Comparison of ENCODE assay signal across 17 cellular contexts in the genomic region with DNA sequence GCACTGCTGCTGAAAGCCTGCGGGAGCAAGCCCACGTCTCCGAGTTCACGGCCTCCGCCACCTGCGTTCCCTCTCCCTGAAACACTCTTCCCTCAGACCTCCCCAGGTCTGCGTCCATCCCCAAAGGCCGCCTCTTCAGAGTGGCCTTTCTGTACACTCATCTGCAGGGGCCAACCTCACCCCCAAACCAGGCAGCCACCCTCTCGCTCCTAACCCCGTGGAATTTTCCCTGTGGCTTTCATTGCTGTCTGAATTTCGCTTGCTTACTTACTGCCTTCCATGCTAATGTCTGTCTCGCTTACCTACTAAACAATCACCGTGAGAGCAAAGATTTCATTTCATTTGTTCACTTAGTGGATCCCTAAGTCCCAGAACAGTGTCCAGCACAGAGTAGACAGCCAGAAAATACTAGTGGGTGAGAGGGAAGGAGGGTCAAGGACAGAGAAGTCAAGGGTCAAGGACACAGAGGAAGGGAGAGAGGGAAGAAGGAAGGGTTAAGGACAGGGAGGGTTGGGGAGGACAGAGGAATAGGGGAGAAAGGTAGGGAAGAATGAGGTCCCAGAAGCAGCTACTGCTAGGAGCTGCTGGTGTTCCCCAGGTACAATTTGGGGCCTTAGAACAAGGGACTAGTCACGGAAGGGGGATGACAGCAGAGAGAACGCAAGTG.
A peak's percentile ranks its signal among the peaks of the same experiment; 100 is the strongest.
DNase-seq lines count a peak whose midpoint lies in the region; ATAC-seq, FAIRE-seq and TF ChIP-seq lines count a peak whose summit lies in the region.
"Had no signal": no experiment of that assay in that cellular context is flagged by ENCODE, and none has a peak within 500 bp of the region (broad histone marks: within the 10 kb centered on the region; RNA-seq: fewer than 3 reads in every experiment).

No MANE protein-coding gene starts in this region.

- H3K4me2 ChIP-seq in HepG2 (ENCODE audit: low read depth, low read length) (peak overlapping the region; percentile 60), astrocyte (ENCODE audit: low read length) (peak overlapping the region; percentile 43)

- no peak for TF ChIP-seq EP300 in HepG2 (IDR thresholded peaks at IDR 0.05; ENCODE audit: low read depth in 2 of 2, low read length in 2 of 2)
- TF ChIP-seq EP300 in HepG2 (CRISPR knock-in tag; IDR thresholded peaks at IDR 0.05; ENCODE audit: borderline replicate concordance) = no peak
- no peak for TF ChIP-seq EP300 in transverse colon (IDR thresholded peaks at IDR 0.05; ENCODE audit: low read depth)

- no peak for TF ChIP-seq CTCF in HepG2 (CRISPR knock-in tag; IDR thresholded peaks at IDR 0.05)
- no peak for TF ChIP-seq CTCF in right lobe of liver (IDR thresholded peaks at IDR 0.05)
- no peak for TF ChIP-seq CTCF in astrocyte (IDR thresholded peaks at IDR 0.05; ENCODE audit: insufficient read depth, low read depth, low read length)
- no peak for TF ChIP-seq CTCF in transverse colon (IDR thresholded peaks at IDR 0.05)

- H3K79me2 ChIP-seq in HepG2 (ENCODE audit: insufficient read depth, low read length) = no peaks in the 10 kb centered on the region
- no peaks in the 10 kb centered on the region for H3K79me2 ChIP-seq in astrocyte (ENCODE audit: insufficient read depth, low read length)

- H3K27me3 Mint-ChIP-seq in astrocyte (ENCODE audit: low read depth, unreplicated experiment) = peaks cover 2% of the 10 kb centered on the region
- H3K27me3 Mint-ChIP-seq in naive thymus-derived CD4-positive, alpha-beta T cell = no peaks in the 10 kb centered on the region
- H3K27me3 Mint-ChIP-seq: B cell had no signal

- H3K9me3 ChIP-seq in HepG2 (ENCODE audit: low read length) (no peaks in the 10 kb centered on the region), right lobe of liver (no peaks in the 10 kb centered on the region), astrocyte (ENCODE audit: insufficient read depth, low read depth, low read length) (no peaks in the 10 kb centered on the region), transverse colon (no peaks in the 10 kb centered on the region)
- H3K9me3 ChIP-seq in naive thymus-derived CD4-positive, alpha-beta T cell (ENCODE audit: control insufficient read depth in 2 of 3, low read length in 3 of 3) = no peaks in the 10 kb centered on the region
- H3K9me3 ChIP-seq: vagina had no signal

- WGBS in HepG2 (ENCODE audit: low lambda C conversion rate) = 68% methylated on average over 15 of the region's 15 CpGs
- WGBS in right lobe of liver (ENCODE audit: insufficient coverage, low coverage, low lambda C conversion rate, missing lambda C conversion rate) = 70% methylated on average over 15 of the region's 15 CpGs
- WGBS in transverse colon (ENCODE audit: low coverage in 1 of 2), 2 donors = 91 to 96% methylated on average over 9 to 15 of the region's 15 CpGs

- no peak for TF ChIP-seq RAD21 in HepG2 (CRISPR knock-in tag; IDR thresholded peaks at IDR 0.05)

- H3K4me3 Mint-ChIP-seq in astrocyte (ENCODE audit: unreplicated experiment) = no peak overlapping the region
- no peak overlapping the region for H3K4me3 Mint-ChIP-seq in naive thymus-derived CD4-positive, alpha-beta T cell
- H3K4me3 Mint-ChIP-seq: B cell had no signal

- H3K9me3 Mint-ChIP-seq in astrocyte (ENCODE audit: unreplicated experiment) = no peaks in the 10 kb centered on the region
- H3K9me3 Mint-ChIP-seq in naive thymus-derived CD4-positive, alpha-beta T cell = peaks cover 0 to 1% (median 0%) of the 10 kb centered on the region in 11 donors

- peaks cover 32% of the 10 kb centered on the region for H3K4me1 Mint-ChIP-seq in astrocyte (ENCODE audit: low read depth, unreplicated experiment)
- peaks cover 27 to 69% (median 37%) of the 10 kb centered on the region in 7 donors for H3K4me1 Mint-ChIP-seq in naive thymus-derived CD4-positive, alpha-beta T cell

- no TSS peak for BruUV-seq in HepG2 (replicated peaks; lab: Mats Ljungman, UMichigan)

- H4K20me1 ChIP-seq in HepG2 (ENCODE audit: insufficient read depth, low read length) = no peaks in the 10 kb centered on the region
- H4K20me1 ChIP-seq in astrocyte (ENCODE audit: insufficient read depth, low read length) = peaks cover 4% of the 10 kb centered on the region

- ATAC-seq in HepG2 = peak; percentile 6; the same call in 2 of the 3 replicates
- no peak for ATAC-seq in right lobe of liver
- no peak for ATAC-seq in naive thymus-derived CD4-positive, alpha-beta T cell
- ATAC-seq in HG03469 (IDR thresholded peaks at IDR 0.05; ENCODE audit: unreplicated experiment) = no peak

- peaks cover 62% of the 10 kb centered on the region for H3K4me1 ChIP-seq in HepG2 (ENCODE audit: insufficient read depth, low read length)
- H3K4me1 ChIP-seq in right lobe of liver = peaks cover 0 to 36% (median 8%) of the 10 kb centered on the region in 4 donors
- peaks cover 13% of the 10 kb centered on the region for H3K4me1 ChIP-seq in astrocyte (ENCODE audit: insufficient read depth, low read length)
- peaks cover 7 to 74% of the 10 kb centered on the region in 2 donors for H3K4me1 ChIP-seq in naive thymus-derived CD4-positive, alpha-beta T cell (ENCODE audit: control insufficient read depth in 2 of 2, insufficient read depth in 2 of 2, low read length in 2 of 2)
- H3K4me1 ChIP-seq in transverse colon = peaks cover 4 to 20% (median 11%) of the 10 kb centered on the region in 4 donors

- H3K27ac ChIP-seq in HepG2 (ENCODE audit: extremely low read length, insufficient read depth, low read length) = peak overlapping the region; percentile 28
- no peak overlapping the region for H3K27ac ChIP-seq in right lobe of liver
- no peak overlapping the region for H3K27ac ChIP-seq in astrocyte (ENCODE audit: low read depth, low read length)
- no peak overlapping the region for H3K27ac ChIP-seq in naive thymus-derived CD4-positive, alpha-beta T cell (ENCODE audit: low read depth, low read length)
- peak overlapping the region in 3 of 4 donors; percentile 41 to 57 (median 48) for H3K27ac ChIP-seq in transverse colon
- H3K27ac ChIP-seq: vagina had no signal

- no peak overlapping the region for H2AFZ ChIP-seq in HepG2 (ENCODE audit: low read length)
- H2AFZ ChIP-seq in astrocyte (ENCODE audit: low read depth, low read length) = no peak overlapping the region

- peaks cover 0 to 7% of the 10 kb centered on the region in 2 experiments; a peak in 1 of 5 replicates for H3K36me3 ChIP-seq in HepG2 (replicated peaks in 1 of 2; ENCODE audit: control insufficient read depth in 1 of 2, insufficient read depth in 2 of 2, low read length in 2 of 2)
- H3K36me3 ChIP-seq in right lobe of liver = no peaks in the 10 kb centered on the region
- H3K36me3 ChIP-seq in astrocyte (ENCODE audit: insufficient read depth, low read length) = no peaks in the 10 kb centered on the region
- peaks cover 4 to 77% (median 13%) of the 10 kb centered on the region in 3 experiments for H3K36me3 ChIP-seq in naive thymus-derived CD4-positive, alpha-beta T cell (ENCODE audit: control insufficient read depth in 2 of 3, insufficient read depth in 3 of 3, low read length in 3 of 3)
- no peaks in the 10 kb centered on the region for H3K36me3 ChIP-seq in transverse colon
- H3K36me3 ChIP-seq: vagina had no signal

- peaks cover 7% of the 10 kb centered on the region for H3K36me3 Mint-ChIP-seq in astrocyte (ENCODE audit: low read depth, unreplicated experiment)
- peaks cover under 1 to 41% (median 22%) of the 10 kb centered on the region in 5 donors for H3K36me3 Mint-ChIP-seq in naive thymus-derived CD4-positive, alpha-beta T cell

- intact Hi-C loops in HepG2 (cut with micrococcal nuclease; ENCODE audit: unreplicated experiment) = loop anchor here (2.0 to 10.0 kb wide), 2 partner anchors 15 to 77 kb away; no protein-coding TSS in a partner anchor
- intact Hi-C loops in right lobe of liver (cut with DNase I) = no loop called here
- intact Hi-C loops in naive thymus-derived CD4-positive, alpha-beta T cell (cut with micrococcal nuclease) = no loop called here
- intact Hi-C loops in transverse colon (cut with DNase I; ENCODE audit: low total_unique reads) = no loop called here

- no peak for DNase-seq in HepG2 (ENCODE audit: low spot score)
- DNase-seq in right lobe of liver = no peak
- no peak for DNase-seq in astrocyte (ENCODE audit: low read depth)
- no peak for DNase-seq in naive thymus-derived CD4-positive, alpha-beta T cell
- no peak for DNase-seq in transverse colon
- no peak for DNase-seq in stimulated activated CD4-positive, alpha-beta T cell treated with anti-CD3 and anti-CD28 coated beads, Interleukin-4, amount 100 ng/mL, for 1 hour
- DNase-seq in NCI-H748 treated with DMSO at 0.1 percent for 48 hours (lab: John Stamatoyannopoulos, UW) = no peak
- DNase-seq: DND-41, NCI-H2081, NCI-H774, RPMI8226, T-helper 9 cell had no signal

- peak overlapping the region; percentile 15 for H3K27ac Mint-ChIP-seq in astrocyte (ENCODE audit: unreplicated experiment)
- H3K27ac Mint-ChIP-seq in naive thymus-derived CD4-positive, alpha-beta T cell = peak overlapping the region in 5 of 9 donors; percentile 4 to 21 (median 14)
- H3K27ac Mint-ChIP-seq: progenitor cell of endocrine pancreas had no signal

- H3K4me3 ChIP-seq in HepG2 (replicated peaks in 1 of 3; ENCODE audit: insufficient read depth in 1 of 3, low read depth in 2 of 3, low read length in 3 of 3) (peak overlapping the region in 1 of 3 experiments; percentile 41; a peak in 2 of 6 replicates), right lobe of liver (no peak overlapping the region), astrocyte (ENCODE audit: insufficient read depth, low read depth, low read length) (no peak overlapping the region), transverse colon (no peak overlapping the region)
- H3K4me3 ChIP-seq in naive thymus-derived CD4-positive, alpha-beta T cell (ENCODE audit: low read length) = no peak overlapping the region
- H3K4me3 ChIP-seq: lung, vagina had no signal

- H3K9ac ChIP-seq in HepG2 (ENCODE audit: insufficient read depth, low read depth, low read length) (no peak overlapping the region), astrocyte (ENCODE audit: low read length) (peak overlapping the region; percentile 2)

- no peaks in the 10 kb centered on the region for H3K27me3 ChIP-seq in HepG2 (ENCODE audit: control insufficient read depth in 1 of 2, insufficient read depth in 2 of 2, low read length in 2 of 2)
- no peaks in the 10 kb centered on the region for H3K27me3 ChIP-seq in right lobe of liver
- H3K27me3 ChIP-seq in astrocyte (ENCODE audit: insufficient read depth, low read length) = no peaks in the 10 kb centered on the region
- no peaks in the 10 kb centered on the region for H3K27me3 ChIP-seq in naive thymus-derived CD4-positive, alpha-beta T cell (ENCODE audit: control insufficient read depth in 2 of 2, insufficient read depth in 2 of 2, low read length in 2 of 2)
- no peaks in the 10 kb centered on the region for H3K27me3 ChIP-seq in transverse colon
- H3K27me3 ChIP-seq: vagina had no signal

- in situ Hi-C loops in HepG2 (cut with HindIII; ENCODE audit: extremely low pct_ligation_motif_present, low pct_unique_long_range_greater_than_20kb) = no loop called here
- in situ Hi-C loops in transverse colon (cut with MboI; ENCODE audit: low pct_ligation_motif_present in 1 of 4, low pct_unique_long_range_greater_than_20kb in 1 of 4, low sequenced_read_pairs in 3 of 4) = no loop called here

- TF ChIP-seq POLR2A in HepG2 (IDR thresholded peaks at IDR 0.05; ENCODE audit: insufficient read depth in 1 of 2, low read depth in 2 of 2, low read length in 2 of 2) (no peak), right lobe of liver (IDR thresholded peaks at IDR 0.05) (no peak), transverse colon (IDR thresholded peaks at IDR 0.05) (no peak)

- peak; percentile 40 for FAIRE-seq in HepG2 (lab: Jason Lieb, UNC)
- FAIRE-seq in astrocyte (lab: Jason Lieb, UNC) = no peak

- POLR2A ChIA-PET in HepG2 (lab: Yijun Ruan, JAX) = no interaction called here
- POLR2A ChIA-PET in naive thymus-derived CD4-positive, alpha-beta T cell (lab: Charles Lee) = no interaction called here

- CTCF ChIA-PET in HepG2 (lab: Yijun Ruan, JAX; ENCODE audit: low intra/inter-chr PET ratio, low total read pairs) = no interaction called here
- CTCF ChIA-PET in naive thymus-derived CD4-positive, alpha-beta T cell (lab: Charles Lee) = no interaction called here

Comparison
In these comparisons a context has a peak if more than half of its experiments do, and no peak if none do; other contexts are left out.
1. H3K27ac ChIP-seq: peak in HepG2 (single experiment) and transverse colon (3 of 4); none in right lobe of liver (0 of 3), astrocyte (single experiment) and naive thymus-derived CD4-positive, alpha-beta T cell (single experiment).